11 cellular contexts compared by ENCODE assay signal in the genomic region with DNA sequence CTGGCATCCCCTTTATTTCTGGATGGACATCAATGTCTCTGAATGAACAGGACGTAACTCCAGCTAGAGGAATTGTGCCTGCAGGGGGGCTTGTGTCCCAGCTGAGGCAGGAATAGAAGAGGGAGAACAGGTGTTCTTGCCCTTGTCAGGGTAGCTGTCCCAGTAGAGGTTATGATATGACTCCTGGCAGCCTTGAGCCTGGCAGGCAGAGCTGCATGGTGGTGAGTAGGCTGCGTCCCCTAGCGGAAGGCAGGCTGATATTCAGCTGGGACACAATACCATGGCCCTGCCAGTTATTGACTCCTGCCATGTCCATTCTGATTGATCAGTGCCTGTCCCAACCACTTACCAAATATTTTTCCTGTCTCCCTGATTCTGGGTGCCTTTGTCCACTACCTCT.
DNase-seq lines count a peak whose midpoint lies in the region; ATAC-seq and TF ChIP-seq lines count a peak whose summit lies in the region.
"Had no signal": no experiment of that assay in that cellular context is flagged by ENCODE, and none has a peak within 500 bp of the region (broad histone marks: within the 10 kb centered on the region; RNA-seq: fewer than 3 reads in every experiment).

No MANE protein-coding gene starts in this region.

- DNase-seq in RPMI8226 (peak; percentile 22), left lung (no peak), mucosa of gallbladder (ENCODE audit: low spot score) (no peak), NCI-H2107 (lab: John Stamatoyannopoulos, UW) (no peak)
- DNase-seq in stimulated activated effector memory CD8-positive, alpha-beta T cell treated with anti-CD3 and anti-CD28 coated beads, Interleukin-12 subunit alpha, Interleukin-12 subunit beta, amount 100 ng/mL, for 72 hours (ENCODE audit: low spot score in 2 of 2) = no peak
- DNase-seq: DMS153, NCI-H524 treated with DMSO at 0.1 percent for 48 hours had no signal

- intact Hi-C loops in left lung (cut with DNase I) = no loop called here

- no peaks in the 10 kb centered on the region for H3K36me3 Mint-ChIP-seq in stimulated activated effector memory CD8-positive, alpha-beta T cell treated with anti-CD3 and anti-CD28 coated beads, Interleukin-12 subunit alpha, Interleukin-12 subunit beta, amount 100 ng/mL, for 72 hours

- no peak overlapping the region for H3K27ac Mint-ChIP-seq in stimulated activated effector memory CD8-positive, alpha-beta T cell treated with anti-CD3 and anti-CD28 coated beads, Interleukin-12 subunit alpha, Interleukin-12 subunit beta, amount 100 ng/mL, for 72 hours

- H3K4me3 Mint-ChIP-seq in stimulated activated effector memory CD8-positive, alpha-beta T cell treated with anti-CD3 and anti-CD28 coated beads, Interleukin-12 subunit alpha, Interleukin-12 subunit beta, amount 100 ng/mL, for 72 hours = no peak overlapping the region

- peak; percentile 58 for ATAC-seq in GM18867 (IDR thresholded peaks at IDR 0.05; ENCODE audit: unreplicated experiment)
- peak; percentile 66 for ATAC-seq in HG02642 (IDR thresholded peaks at IDR 0.05; ENCODE audit: poor library complexity, unreplicated experiment)
- ATAC-seq in stimulated activated effector memory CD8-positive, alpha-beta T cell treated with anti-CD3 and anti-CD28 coated beads, Interleukin-12 subunit alpha, Interleukin-12 subunit beta, amount 100 ng/mL, for 72 hours = peak; percentile 52
- no peak for ATAC-seq in left lung

- no peak overlapping the region for H3K4me3 ChIP-seq in left lung
- H3K4me3 ChIP-seq: lung, thoracic aorta had no signal

- H3K27ac ChIP-seq in left lung = no peak overlapping the region
- H3K27ac ChIP-seq: thoracic aorta had no signal

- peaks cover 6% of the 10 kb centered on the region for H3K9me3 Mint-ChIP-seq in stimulated activated effector memory CD8-positive, alpha-beta T cell treated with anti-CD3 and anti-CD28 coated beads, Interleukin-12 subunit alpha, Interleukin-12 subunit beta, amount 100 ng/mL, for 72 hours

- no peak for TF ChIP-seq CTCF in left lung (IDR thresholded peaks at IDR 0.05)

- no peaks in the 10 kb centered on the region for H3K27me3 ChIP-seq in left lung

- H3K4me1 ChIP-seq in left lung = no peaks in the 10 kb centered on the region

- H3K36me3 ChIP-seq in left lung = no peaks in the 10 kb centered on the region
- H3K36me3 ChIP-seq: thoracic aorta had no signal

- no peaks in the 10 kb centered on the region for H3K4me1 Mint-ChIP-seq in stimulated activated effector memory CD8-positive, alpha-beta T cell treated with anti-CD3 and anti-CD28 coated beads, Interleukin-12 subunit alpha, Interleukin-12 subunit beta, amount 100 ng/mL, for 72 hours

- H3K9me3 ChIP-seq in left lung = peaks cover 0 to 16% of the 10 kb centered on the region in 2 donors
- H3K9me3 ChIP-seq: thoracic aorta had no signal
